24 cellular contexts compared by ENCODE assay signal in genomic region chr4:7839856-7840255, GRCh38.
DNase-seq lines count a peak whose midpoint lies in the region; ATAC-seq and TF ChIP-seq lines count a peak whose summit lies in the region.
"Had no signal": no experiment of that assay in that cellular context is flagged by ENCODE, and none has a peak within 500 bp of the region (broad histone marks: within the 10 kb centered on the region; RNA-seq: fewer than 3 reads in every experiment).

No MANE protein-coding gene starts in this region.

- no peak overlapping the region for H3K4ac ChIP-seq in trophoblast cell (ENCODE audit: low read depth, low read length)

- H4K12ac ChIP-seq in trophoblast cell (ENCODE audit: low read depth, low read length), result no peak overlapping the region

- no CpG with 5 or more reads among the region's 4 CpGs for WGBS in trophoblast cell (ENCODE audit: extremely low coverage, insufficient coverage, insufficient read length)

- H3K79me2 ChIP-seq in GM23338 (replicated peaks; ENCODE audit: insufficient read depth) (no peaks in the 10 kb centered on the region), trophoblast cell (ENCODE audit: control insufficient read depth, insufficient read depth, low read length, poor library complexity) (peaks cover 7% of the 10 kb centered on the region)

- no peak overlapping the region for H3K18ac ChIP-seq in trophoblast cell (ENCODE audit: low read length)

- CTCF ChIA-PET in RWPE1 (lab: Yijun Ruan, JAX), result no interaction called here

- H2BK12ac ChIP-seq in trophoblast cell (ENCODE audit: low read length), result no peak overlapping the region

- no peak overlapping the region for H3K14ac ChIP-seq in trophoblast cell (ENCODE audit: low read length)

- 0 out of 2 replicates have a peak, but pooled peaks cover 4% of the 10 kb centered on the region for H3K36me3 ChIP-seq in GM23338 (ENCODE audit: insufficient read depth)
- peaks cover 13 to 18% of the 10 kb centered on the region in 2 experiments for H3K36me3 ChIP-seq in trophoblast cell (ENCODE audit: control insufficient read depth in 1 of 2, insufficient read depth in 2 of 2, low read length in 2 of 2)
- no peaks in the 10 kb centered on the region for H3K36me3 ChIP-seq in left ventricle myocardium inferior

- no peak for TF ChIP-seq CTCF in GM23338 (conservative IDR thresholded peaks at IDR 0.05; ENCODE audit: low read depth in 2 of 2)
- TF ChIP-seq CTCF in RWPE1 (conservative IDR thresholded peaks at IDR 0.05; ENCODE audit: low read depth), result no peak
- no peak for TF ChIP-seq CTCF in epithelial cell of esophagus (IDR thresholded peaks at IDR 0.05; ENCODE audit: insufficient read depth, low read depth, low read length, missing control alignments)
- TF ChIP-seq CTCF in nephron progenitor cell (IDR thresholded peaks at IDR 0.05), result no peak
- no peak for TF ChIP-seq CTCF in left ventricle myocardium inferior (IDR thresholded peaks at IDR 0.05; ENCODE audit: borderline replicate concordance)

- H3K27ac Mint-ChIP-seq in GM23338, result peak overlapping the region; percentile 47; the same call in 1 of the 2 replicates
- no peak overlapping the region for H3K27ac Mint-ChIP-seq in nephron progenitor cell
- H3K27ac Mint-ChIP-seq: CD8-positive, alpha-beta T cell had no signal

- H2AFZ ChIP-seq in GM23338 (no peak overlapping the region), trophoblast cell (ENCODE audit: insufficient read depth, low read length, poor library complexity) (no peak overlapping the region)

- H3K23ac ChIP-seq in trophoblast cell (ENCODE audit: low read length), result no peak overlapping the region

- H3K4me3 Mint-ChIP-seq in GM23338 (no peak overlapping the region), nephron progenitor cell (no peak overlapping the region)
- H3K4me3 Mint-ChIP-seq: CD8-positive, alpha-beta T cell had no signal

- ATAC-seq in GM23338, result no peak
- ATAC-seq: CD8-positive, alpha-beta T cell; HepG2 had no signal

- peaks cover 11% of the 10 kb centered on the region; the same call in 2 of the 3 replicates for H3K36me3 Mint-ChIP-seq in GM23338 (ENCODE audit: low read depth)
- peaks cover 68% of the 10 kb centered on the region for H3K36me3 Mint-ChIP-seq in nephron progenitor cell (ENCODE audit: low read depth)

- no peak overlapping the region for H3K4me3 ChIP-seq in GM23338
- no peak overlapping the region for H3K4me3 ChIP-seq in epithelial cell of esophagus (ENCODE audit: low read length)
- no peak overlapping the region for H3K4me3 ChIP-seq in trophoblast cell (ENCODE audit: low read depth, low read length)
- H3K4me3 ChIP-seq in left ventricle myocardium inferior, result no peak overlapping the region

- intact Hi-C loops in left ventricle myocardium inferior (cut with micrococcal nuclease), result no loop called here

- no peak overlapping the region for H3K9ac ChIP-seq in trophoblast cell (ENCODE audit: low read length)

- H4K8ac ChIP-seq in trophoblast cell (ENCODE audit: low read depth, low read length), result no peak overlapping the region

- H3K27me3 Mint-ChIP-seq in GM23338 (ENCODE audit: insufficient read depth, low read depth, poor library complexity) (peaks cover 10% of the 10 kb centered on the region), nephron progenitor cell (ENCODE audit: low read depth, poor library complexity) (peaks cover 8% of the 10 kb centered on the region)

- peaks cover 28% of the 10 kb centered on the region for H3K4me1 Mint-ChIP-seq in GM23338
- peaks cover 26% of the 10 kb centered on the region for H3K4me1 Mint-ChIP-seq in nephron progenitor cell

- no peak overlapping the region for H4K91ac ChIP-seq in trophoblast cell (ENCODE audit: low read depth, low read length)

- no peak overlapping the region for H2BK120ac ChIP-seq in trophoblast cell (ENCODE audit: insufficient read depth, low read length, poor library complexity)

- H3K27me3 ChIP-seq in GM23338 (ENCODE audit: insufficient read depth) (no peaks in the 10 kb centered on the region), trophoblast cell (ENCODE audit: insufficient read depth, low read length) (no peaks in the 10 kb centered on the region), left ventricle myocardium inferior (ENCODE audit: low read depth) (no peaks in the 10 kb centered on the region)

- H3K79me1 ChIP-seq in trophoblast cell (ENCODE audit: low read length), result peaks cover 23% of the 10 kb centered on the region

- no peaks in the 10 kb centered on the region for H4K20me1 ChIP-seq in GM23338 (replicated peaks; ENCODE audit: insufficient read depth)

- H3K9me3 ChIP-seq in trophoblast cell (ENCODE audit: insufficient read depth, low read depth, low read length) (no peaks in the 10 kb centered on the region), left ventricle myocardium inferior (replicated peaks) (no peaks in the 10 kb centered on the region)
- H3K9me3 ChIP-seq: Caco-2 had no signal

- H3K27ac ChIP-seq in GM23338 (ENCODE audit: low read depth) (no peak overlapping the region), RWPE1 (peak overlapping the region; percentile 52), trophoblast cell (ENCODE audit: low read depth, low read length) (no peak overlapping the region), left ventricle myocardium inferior (replicated peaks) (no peak overlapping the region)
- H3K27ac ChIP-seq: C4-2B had no signal

- H2BK5ac ChIP-seq in trophoblast cell (ENCODE audit: low read depth, low read length, poor library complexity), result no peak overlapping the region

- H3K4me1 ChIP-seq in GM23338 (ENCODE audit: insufficient read depth) (0 out of 2 replicates have a peak, but pooled peaks cover 8% of the 10 kb centered on the region), trophoblast cell (ENCODE audit: control insufficient read depth in 1 of 2, insufficient read depth in 2 of 2, low read length in 2 of 2) (peaks cover 19 to 24% of the 10 kb centered on the region in 2 experiments), left ventricle myocardium inferior (peaks cover 28% of the 10 kb centered on the region)

- H3K9me3 Mint-ChIP-seq in GM23338 (no peaks in the 10 kb centered on the region; the same call in 2 of the 3 replicates), nephron progenitor cell (no peaks in the 10 kb centered on the region)
- H3K9me3 Mint-ChIP-seq: CD8-positive, alpha-beta T cell had no signal

- POLR2A ChIA-PET in RWPE1 (lab: Yijun Ruan, JAX; ENCODE audit: low non-redundant PET), result no interaction called here

- DNase-seq in GM23338 (ENCODE audit: low spot score) (no peak), RWPE1 (ENCODE audit: low spot score) (no peak), epithelial cell of esophagus (ENCODE audit: low read depth) (peak; percentile 67), trophoblast cell (peak; percentile 67 to 77), nephron progenitor cell (no peak), DMS 273 treated with DMSO at 0.1 percent for 48 hours (lab: John Stamatoyannopoulos, UW) (no peak), left ventricle myocardium inferior (no peak)
- DNase-seq in activated effector memory CD4-positive, alpha-beta T cell treated with Interleukin-2 at 50 U/mL for 16 hours, result no peak
- DNase-seq: Caco-2; CD8-positive, alpha-beta T cell; DMS79 treated with DMSO at 0.1 percent for 48 hours; GF-D8; H7; KBM-7; MM.1S; NCI-H2029; NCI-H446; NCI-H524 treated with DMSO at 0.1 percent for 48 hours; NCI-H774; NK-92 treated with Interleukin-12 subunit alpha and Interleukin-12 subunit beta, amount 100 ng/mL, for 24 hours; RPMI8226; SHP77 treated with DMSO at 0.1 percent for 48 hours had no signal

- H3K4me2 ChIP-seq in GM23338 (no peak overlapping the region), trophoblast cell (ENCODE audit: low read length) (no peak overlapping the region)

- H2AK5ac ChIP-seq in trophoblast cell (ENCODE audit: low read length), result no peak overlapping the region

- H3F3A ChIP-seq in GM23338 (replicated peaks; ENCODE audit: low read depth), result no peaks in the 10 kb centered on the region

- H3K9me2 ChIP-seq in GM23338 (ENCODE audit: insufficient read depth), result no peaks in the 10 kb centered on the region

TF ChIP-seq in GM23338, 12 proteins besides CTCF, POLR2A, EP300 and RAD21 (continues in another document):
- no peak for TF ChIP-seq STAT1 (IDR thresholded peaks at IDR 0.05; ENCODE audit: unreplicated experiment)
- TF ChIP-seq ZNF331 (CRISPR knock-in tag; IDR thresholded peaks at IDR 0.05; ENCODE audit: low read depth), result no peak
- TF ChIP-seq EZH2 (IDR thresholded peaks at IDR 0.05; ENCODE audit: low read depth, unreplicated experiment), result no peak
- TF ChIP-seq, protein P1, sequence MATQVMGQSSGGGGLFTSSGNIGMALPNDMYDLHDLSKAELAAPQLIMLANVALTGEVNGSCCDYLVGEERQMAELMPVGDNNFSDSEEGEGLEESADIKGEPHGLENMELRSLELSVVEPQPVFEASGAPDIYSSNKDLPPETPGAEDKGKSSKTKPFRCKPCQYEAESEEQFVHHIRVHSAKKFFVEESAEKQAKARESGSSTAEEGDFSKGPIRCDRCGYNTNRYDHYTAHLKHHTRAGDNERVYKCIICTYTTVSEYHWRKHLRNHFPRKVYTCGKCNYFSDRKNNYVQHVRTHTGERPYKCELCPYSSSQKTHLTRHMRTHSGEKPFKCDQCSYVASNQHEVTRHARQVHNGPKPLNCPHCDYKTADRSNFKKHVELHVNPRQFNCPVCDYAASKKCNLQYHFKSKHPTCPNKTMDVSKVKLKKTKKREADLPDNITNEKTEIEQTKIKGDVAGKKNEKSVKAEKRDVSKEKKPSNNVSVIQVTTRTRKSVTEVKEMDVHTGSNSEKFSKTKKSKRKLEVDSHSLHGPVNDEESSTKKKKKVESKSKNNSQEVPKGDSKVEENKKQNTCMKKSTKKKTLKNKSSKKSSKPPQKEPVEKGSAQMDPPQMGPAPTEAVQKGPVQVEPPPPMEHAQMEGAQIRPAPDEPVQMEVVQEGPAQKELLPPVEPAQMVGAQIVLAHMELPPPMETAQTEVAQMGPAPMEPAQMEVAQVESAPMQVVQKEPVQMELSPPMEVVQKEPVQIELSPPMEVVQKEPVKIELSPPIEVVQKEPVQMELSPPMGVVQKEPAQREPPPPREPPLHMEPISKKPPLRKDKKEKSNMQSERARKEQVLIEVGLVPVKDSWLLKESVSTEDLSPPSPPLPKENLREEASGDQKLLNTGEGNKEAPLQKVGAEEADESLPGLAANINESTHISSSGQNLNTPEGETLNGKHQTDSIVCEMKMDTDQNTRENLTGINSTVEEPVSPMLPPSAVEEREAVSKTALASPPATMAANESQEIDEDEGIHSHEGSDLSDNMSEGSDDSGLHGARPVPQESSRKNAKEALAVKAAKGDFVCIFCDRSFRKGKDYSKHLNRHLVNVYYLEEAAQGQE (IDR thresholded peaks at IDR 0.05; ENCODE audit: unreplicated experiment), result no peak
- no peak for TF ChIP-seq CREB1 (CRISPR knock-in tag; IDR thresholded peaks at IDR 0.05; ENCODE audit: low read depth)
- TF ChIP-seq POLR2AphosphoS5 (IDR thresholded peaks at IDR 0.05; ENCODE audit: low read depth), result no peak
- TF ChIP-seq EZH2phosphoT487 (IDR thresholded peaks at IDR 0.05; ENCODE audit: unreplicated experiment), result no peak
- no peak for TF ChIP-seq JUNB (IDR thresholded peaks at IDR 0.05; ENCODE audit: unreplicated experiment)

Comparison
In these comparisons a context has a peak if more than half of its experiments do, and no peak if none do; other contexts are left out.
1. DNase-seq: peak in epithelial cell of esophagus (single experiment) and trophoblast cell (2 of 2); none in GM23338 (single experiment), RWPE1 (single experiment), nephron progenitor cell (single experiment), DMS 273 treated with DMSO at 0.1 percent for 48 hours (single experiment), activated effector memory CD4-positive, alpha-beta T cell treated with Interleukin-2 at 50 U/mL for 16 hours (single experiment) and left ventricle myocardium inferior (single experiment).